Comparison of ENCODE assay signal across 2 cellular contexts in the genomic region with DNA sequence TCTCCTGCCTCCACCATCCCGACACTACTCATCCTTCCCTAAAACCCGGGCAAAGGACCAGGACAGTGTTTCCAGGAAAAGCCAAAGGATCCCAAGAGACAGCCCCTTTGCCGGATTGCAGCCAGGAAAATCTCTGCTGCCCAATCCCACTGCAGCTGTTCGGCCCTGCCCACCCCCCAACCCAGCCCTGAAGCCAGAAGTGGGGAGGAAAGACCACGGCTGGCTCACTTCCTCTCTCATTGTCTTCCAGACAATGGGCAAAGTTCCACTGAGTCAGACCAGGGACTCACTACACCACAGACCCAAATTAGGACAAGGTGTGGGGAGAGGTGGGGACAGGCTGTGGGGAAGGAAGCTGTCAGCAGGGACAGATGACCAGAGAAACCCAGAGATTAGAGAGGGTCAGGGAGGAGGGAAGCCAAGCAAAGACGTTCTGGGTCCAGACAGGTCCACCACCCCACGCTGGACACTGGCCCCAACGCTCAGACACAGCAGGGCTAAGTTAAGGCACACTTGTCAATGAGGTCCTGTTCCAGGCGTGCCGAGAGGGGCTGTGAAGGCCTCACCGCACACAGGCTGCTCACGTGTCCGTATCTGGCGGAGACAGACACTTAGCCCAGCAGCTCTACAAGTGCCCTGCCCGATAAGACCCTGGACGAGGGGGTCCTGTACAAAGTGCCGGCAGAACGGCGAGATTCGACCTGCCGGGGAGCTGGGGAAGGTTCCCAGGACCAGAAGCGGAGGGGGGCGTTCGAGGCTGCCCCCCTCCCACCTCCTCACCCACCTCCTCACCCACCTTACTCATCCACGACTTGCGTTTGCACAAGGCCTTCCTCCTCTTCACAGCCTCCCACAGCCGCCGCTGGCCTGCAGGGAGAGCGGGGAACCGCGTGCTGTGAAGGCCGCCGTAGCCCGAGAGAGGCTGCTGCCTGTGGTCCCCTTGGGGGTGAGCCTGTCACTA.
TF ChIP-seq lines count a peak whose summit lies in the region.

No MANE protein-coding gene starts in this region.

TF ChIP-seq in SK-N-SH, 30 proteins besides CTCF, POLR2A, EP300 and RAD21 (continued from another document):
- TF ChIP-seq, protein P1, sequence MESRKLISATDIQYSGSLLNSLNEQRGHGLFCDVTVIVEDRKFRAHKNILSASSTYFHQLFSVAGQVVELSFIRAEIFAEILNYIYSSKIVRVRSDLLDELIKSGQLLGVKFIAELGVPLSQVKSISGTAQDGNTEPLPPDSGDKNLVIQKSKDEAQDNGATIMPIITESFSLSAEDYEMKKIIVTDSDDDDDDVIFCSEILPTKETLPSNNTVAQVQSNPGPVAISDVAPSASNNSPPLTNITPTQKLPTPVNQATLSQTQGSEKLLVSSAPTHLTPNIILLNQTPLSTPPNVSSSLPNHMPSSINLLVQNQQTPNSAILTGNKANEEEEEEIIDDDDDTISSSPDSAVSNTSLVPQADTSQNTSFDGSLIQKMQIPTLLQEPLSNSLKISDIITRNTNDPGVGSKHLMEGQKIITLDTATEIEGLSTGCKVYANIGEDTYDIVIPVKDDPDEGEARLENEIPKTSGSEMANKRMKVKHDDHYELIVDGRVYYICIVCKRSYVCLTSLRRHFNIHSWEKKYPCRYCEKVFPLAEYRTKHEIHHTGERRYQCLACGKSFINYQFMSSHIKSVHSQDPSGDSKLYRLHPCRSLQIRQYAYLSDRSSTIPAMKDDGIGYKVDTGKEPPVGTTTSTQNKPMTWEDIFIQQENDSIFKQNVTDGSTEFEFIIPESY (IDR thresholded peaks at IDR 0.05; ENCODE audit: borderline replicate concordance, low read depth), result no peak
- no peak for TF ChIP-seq MEF2A (IDR thresholded peaks at IDR 0.05; ENCODE audit: borderline replicate concordance, low read depth)
- no peak for TF ChIP-seq TAF1 (IDR thresholded peaks at IDR 0.05; ENCODE audit: borderline replicate concordance, low read depth, low read length)
- no peak for TF ChIP-seq CHD2 (IDR thresholded peaks at IDR 0.05; ENCODE audit: low read length, partially characterized antibody)
- no peak for TF ChIP-seq GABPA (IDR thresholded peaks at IDR 0.05; ENCODE audit: low read depth)

TF ChIP-seq in SK-N-SH treated with all-trans-retinoic acid at 6 μM for 48 hours, 23 proteins besides CTCF, POLR2A, EP300 and RAD21 (continued from another document):
- TF ChIP-seq, protein P2, sequence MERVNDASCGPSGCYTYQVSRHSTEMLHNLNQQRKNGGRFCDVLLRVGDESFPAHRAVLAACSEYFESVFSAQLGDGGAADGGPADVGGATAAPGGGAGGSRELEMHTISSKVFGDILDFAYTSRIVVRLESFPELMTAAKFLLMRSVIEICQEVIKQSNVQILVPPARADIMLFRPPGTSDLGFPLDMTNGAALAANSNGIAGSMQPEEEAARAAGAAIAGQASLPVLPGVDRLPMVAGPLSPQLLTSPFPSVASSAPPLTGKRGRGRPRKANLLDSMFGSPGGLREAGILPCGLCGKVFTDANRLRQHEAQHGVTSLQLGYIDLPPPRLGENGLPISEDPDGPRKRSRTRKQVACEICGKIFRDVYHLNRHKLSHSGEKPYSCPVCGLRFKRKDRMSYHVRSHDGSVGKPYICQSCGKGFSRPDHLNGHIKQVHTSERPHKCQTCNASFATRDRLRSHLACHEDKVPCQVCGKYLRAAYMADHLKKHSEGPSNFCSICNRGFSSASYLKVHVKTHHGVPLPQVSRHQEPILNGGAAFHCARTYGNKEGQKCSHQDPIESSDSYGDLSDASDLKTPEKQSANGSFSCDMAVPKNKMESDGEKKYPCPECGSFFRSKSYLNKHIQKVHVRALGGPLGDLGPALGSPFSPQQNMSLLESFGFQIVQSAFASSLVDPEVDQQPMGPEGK (CRISPR knock-in tag; IDR thresholded peaks at IDR 0.05; ENCODE audit: borderline replicate concordance), result no peak
- TF ChIP-seq PPARA (CRISPR knock-in tag; IDR thresholded peaks at IDR 0.05; ENCODE audit: borderline replicate concordance) (no peak), RARB (CRISPR knock-in tag; IDR thresholded peaks at IDR 0.05) (no peak), SNAI2 (CRISPR knock-in tag; IDR thresholded peaks at IDR 0.05) (no peak), ZNF565 (CRISPR knock-in tag; conservative IDR thresholded peaks at IDR 0.05; ENCODE audit: low read depth) (no peak), ZNF8 (CRISPR knock-in tag; IDR thresholded peaks at IDR 0.05) (no peak), BACH2 (CRISPR knock-in tag; IDR thresholded peaks at IDR 0.05; ENCODE audit: borderline replicate concordance) (no peak), GLIS3 (CRISPR knock-in tag; IDR thresholded peaks at IDR 0.05) (no peak), TOX (CRISPR knock-in tag; IDR thresholded peaks at IDR 0.05; ENCODE audit: borderline replicate concordance) (no peak)
- TF ChIP-seq, protein P3, sequence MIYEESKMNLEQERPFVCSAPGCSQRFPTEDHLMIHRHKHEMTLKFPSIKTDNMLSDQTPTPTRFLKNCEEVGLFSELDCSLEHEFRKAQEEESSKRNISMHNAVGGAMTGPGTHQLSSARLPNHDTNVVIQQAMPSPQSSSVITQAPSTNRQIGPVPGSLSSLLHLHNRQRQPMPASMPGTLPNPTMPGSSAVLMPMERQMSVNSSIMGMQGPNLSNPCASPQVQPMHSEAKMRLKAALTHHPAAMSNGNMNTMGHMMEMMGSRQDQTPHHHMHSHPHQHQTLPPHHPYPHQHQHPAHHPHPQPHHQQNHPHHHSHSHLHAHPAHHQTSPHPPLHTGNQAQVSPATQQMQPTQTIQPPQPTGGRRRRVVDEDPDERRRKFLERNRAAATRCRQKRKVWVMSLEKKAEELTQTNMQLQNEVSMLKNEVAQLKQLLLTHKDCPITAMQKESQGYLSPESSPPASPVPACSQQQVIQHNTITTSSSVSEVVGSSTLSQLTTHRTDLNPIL (CRISPR knock-in tag; IDR thresholded peaks at IDR 0.05; ENCODE audit: low read depth), result no peak
